1 cellular context compared by ENCODE assay signal in genomic region chr20:20462185-20462584, GRCh38.
TF ChIP-seq lines count a peak whose summit lies in the region.

No MANE protein-coding gene starts in this region.

TF ChIP-seq in GM23338, 12 proteins besides CTCF, POLR2A, EP300 and RAD21 (continued from another document):
- TF ChIP-seq REST (IDR thresholded peaks at IDR 0.05; ENCODE audit: unreplicated experiment) (no peak), CREB1 (CRISPR knock-in tag; IDR thresholded peaks at IDR 0.05; ENCODE audit: low read depth) (no peak), ZNF462 (CRISPR knock-in tag; IDR thresholded peaks at IDR 0.05) (no peak), JUNB (IDR thresholded peaks at IDR 0.05; ENCODE audit: unreplicated experiment) (no peak), POLR2AphosphoS5 (IDR thresholded peaks at IDR 0.05; ENCODE audit: low read depth) (no peak)
